In the genomic region with DNA sequence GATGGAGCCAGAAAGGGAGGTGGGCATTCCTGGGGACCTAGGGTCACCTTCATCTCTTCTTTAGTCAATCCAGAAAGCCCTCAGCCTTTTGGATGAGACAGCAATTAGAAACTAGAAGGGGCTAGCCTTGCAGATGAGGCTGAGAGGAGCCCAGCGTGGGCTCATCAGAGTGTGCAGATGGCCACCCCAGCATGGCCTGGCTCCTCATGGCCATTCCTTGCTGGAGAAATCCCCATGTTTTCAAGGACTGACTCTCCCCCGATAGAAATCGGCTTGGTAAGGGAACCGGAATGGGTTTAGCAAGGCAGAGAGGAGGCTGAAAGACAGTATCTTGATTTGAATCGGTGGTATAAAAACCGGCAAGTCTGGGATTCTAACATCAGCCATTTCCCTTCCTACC, we compare ENCODE assay signal across 22 cellular contexts.
"Had no signal": no experiment of that assay in that cellular context is flagged by ENCODE, and none has a peak within 500 bp of the region (broad histone marks: within the 10 kb centered on the region; RNA-seq: fewer than 3 reads in every experiment).

No MANE protein-coding gene starts in this region.

- ATAC-seq: activated T-cell treated with anti-CD3 and anti-CD28 coated beads, Interleukin-2, amount 50 U/mL, for 72 hours; gastroesophageal sphincter; WTC11 had no signal

- DNase-seq: activated CD4-positive, alpha-beta memory T cell treated with anti-CD3 and anti-CD28 coated beads, Interleukin-2, amount 10 ng/mL, durations not matched to agents 7 days and 5 days; activated CD4-positive, alpha-beta T cell treated with anti-CD3 and anti-CD28 coated beads for 1 hour; activated CD4-positive, alpha-beta T cell treated with anti-CD3 and anti-CD28 coated beads for 4 hours; activated CD4-positive, alpha-beta T cell treated with anti-CD3 and anti-CD28 coated beads, Interleukin-2, amount 10 ng/mL, durations not matched to agents 7 days and 5 days; activated CD4-positive, alpha-beta T cell treated with anti-CD3 and anti-CD28 coated beads, Interleukin-2, amount 50 U/mL, for 4 hours; activated CD8-positive, alpha-beta memory T cell treated with anti-CD3 and anti-CD28 coated beads, Interleukin-2, amount 50 U/mL, for 48 hours; activated gamma-delta T cell; activated naive CD4-positive, alpha-beta T cell treated with anti-CD3 and anti-CD28 coated beads, Interleukin-2, amount 50 U/mL, for 16 hours; activated naive CD4-positive, alpha-beta T cell treated with Interleukin-2 at 50 U/mL for 16 hours; activated T-cell treated with anti-CD3 and anti-CD28 coated beads for 4 hours; activated T-cell treated with anti-CD3 and anti-CD28 coated beads, Interleukin-2, amount 50 U/mL, for 24 hours; activated T-cell treated with anti-CD3 and anti-CD28 coated beads, Interleukin-2, amount 50 U/mL, for 72 hours; amniotic stem cell; anterior cingulate cortex; central memory CD4-positive, alpha-beta T cell; effector CD8-positive, alpha-beta T cell; esophagus squamous epithelium; foreskin melanocyte; T-helper 2 cell had no signal

- H3K9me3 ChIP-seq: esophagus squamous epithelium, gastroesophageal sphincter had no signal

- H3K36me3 ChIP-seq: esophagus squamous epithelium, gastroesophageal sphincter had no signal

- H3K4me3 ChIP-seq: esophagus squamous epithelium, gastroesophageal sphincter had no signal

- H3K27ac ChIP-seq: epithelial cell of prostate, esophagus squamous epithelium, gastroesophageal sphincter had no signal
